16 cellular contexts compared by ENCODE assay signal in genomic region chr21:32335601-32336575, GRCh38. TPM values are rescaled to one million over a fixed set of nuclear protein-coding genes. Genes with fewer than 3 reads are reported as not detected.
DNase-seq lines count a peak whose midpoint lies in the region; ATAC-seq, FAIRE-seq and TF ChIP-seq lines count a peak whose summit lies in the region.
"Had no signal": no experiment of that assay in that cellular context is flagged by ENCODE, and none has a peak within 500 bp of the region (broad histone marks: within the 10 kb centered on the region; RNA-seq: fewer than 3 reads in every experiment).

No MANE protein-coding gene starts in this region.

- H2BK120ac ChIP-seq in neuronal stem cell (ENCODE audit: low read depth, low read length) = no peak overlapping the region

- H3K23ac ChIP-seq in neuronal stem cell (ENCODE audit: low read depth, low read length, poor library complexity) = no peak overlapping the region

- H3K36me3 Mint-ChIP-seq in T-helper 17 cell (ENCODE audit: low read depth) = peaks cover 18% of the 10 kb centered on the region
- H3K36me3 Mint-ChIP-seq in glutamatergic neuron (ENCODE audit: unreplicated experiment) = peaks cover 5% of the 10 kb centered on the region

- no CpG with 5 or more reads among the region's 27 CpGs for WGBS in neuronal stem cell (ENCODE audit: extremely low coverage in 2 of 2, insufficient read length in 2 of 2, insufficient replicate concordance in 1 of 2), 2 donors
- 88 to 91% (median 89%) methylated on average over 26 to 27 of the region's 27 CpGs for WGBS in small intestine, 3 donors

- H3K14ac ChIP-seq in neuronal stem cell (ENCODE audit: low read length) = no peak overlapping the region

- no peak overlapping the region for H2BK12ac ChIP-seq in neuronal stem cell (ENCODE audit: low read length)

- H3K4me3 ChIP-seq in neuronal stem cell (ENCODE audit: low read length in 2 of 2) = no peak overlapping the region
- no peak overlapping the region for H3K4me3 ChIP-seq in small intestine (ENCODE audit: low read depth in 1 of 2, low read length in 2 of 2)
- H3K4me3 ChIP-seq: body of pancreas, esophagus squamous epithelium, tibial artery had no signal

- H3K27me3 Mint-ChIP-seq in T-helper 17 cell (no peaks in the 10 kb centered on the region), glutamatergic neuron (ENCODE audit: unreplicated experiment) (peaks cover 17% of the 10 kb centered on the region)
- H3K27me3 Mint-ChIP-seq: progenitor cell of endocrine pancreas had no signal

- peaks cover 19% of the 10 kb centered on the region for H3K9me3 Mint-ChIP-seq in glutamatergic neuron (ENCODE audit: unreplicated experiment)

- H3K4me2 ChIP-seq in neuronal stem cell (ENCODE audit: insufficient read depth, low read length, poor library complexity, severe bottlenecking) = no peak overlapping the region

- no peak overlapping the region for H2AFZ ChIP-seq in neuronal stem cell (ENCODE audit: low read length)

- no peak overlapping the region for H2AK5ac ChIP-seq in neuronal stem cell (ENCODE audit: low read depth, low read length)

- H4K91ac ChIP-seq in neuronal stem cell (ENCODE audit: low read depth, low read length, poor library complexity) = no peak overlapping the region

- H3K9me3 ChIP-seq in T-helper 17 cell (ENCODE audit: control insufficient read depth, low read length, poor library complexity, severe bottlenecking) = no peaks in the 10 kb centered on the region
- peaks cover 5 to 18% of the 10 kb centered on the region in 2 donors for H3K9me3 ChIP-seq in neuronal stem cell (replicated peaks in 1 of 2; ENCODE audit: control insufficient read depth in 2 of 2, insufficient read depth in 1 of 2, low read depth in 1 of 2, low read length in 2 of 2)
- H3K9me3 ChIP-seq in small intestine (ENCODE audit: control insufficient read depth, low read depth) = no peaks in the 10 kb centered on the region
- H3K9me3 ChIP-seq: body of pancreas, esophagus squamous epithelium, tibial artery had no signal

- H3K79me1 ChIP-seq in neuronal stem cell (ENCODE audit: low read depth, low read length) = no peaks in the 10 kb centered on the region

- no peak overlapping the region for H2BK5ac ChIP-seq in neuronal stem cell (ENCODE audit: low read length)

- peaks cover 12 to 18% of the 10 kb centered on the region in 2 donors for H3K4me1 ChIP-seq in neuronal stem cell (ENCODE audit: control insufficient read depth in 2 of 2, insufficient read depth in 1 of 2, low read depth in 1 of 2, low read length in 2 of 2)
- no peaks in the 10 kb centered on the region for H3K4me1 ChIP-seq in small intestine (ENCODE audit: control insufficient read depth in 2 of 2, insufficient read depth in 1 of 2, low read depth in 1 of 2, low read length in 1 of 2)
- H3K4me1 ChIP-seq: body of pancreas, tibial artery had no signal

- H3K4ac ChIP-seq in neuronal stem cell (ENCODE audit: low read length) = no peak overlapping the region

- H3K27ac ChIP-seq in neuronal stem cell (replicated peaks; ENCODE audit: low read length) (no peak overlapping the region), small intestine (ENCODE audit: low read depth in 1 of 2, low read length in 1 of 2) (no peak overlapping the region)
- H3K27ac ChIP-seq: body of pancreas, esophagus squamous epithelium, HL-60, tibial artery had no signal

- TF ChIP-seq CTCF in glutamatergic neuron (IDR thresholded peaks at IDR 0.05; ENCODE audit: partially characterized antibody, unreplicated experiment) = no peak

- H2BK15ac ChIP-seq in neuronal stem cell (ENCODE audit: low read length) = no peak overlapping the region

- peak overlapping the region; percentile 18 for H3K18ac ChIP-seq in neuronal stem cell (ENCODE audit: low read length)

- no peak for FAIRE-seq in small intestine (lab: Jason Lieb, UNC)

- H3K4me3 Mint-ChIP-seq in T-helper 17 cell (no peak overlapping the region), glutamatergic neuron (ENCODE audit: unreplicated experiment) (peak overlapping the region; percentile 80)

- peaks cover 6% of the 10 kb centered on the region for H3K4me1 Mint-ChIP-seq in T-helper 17 cell
- H3K4me1 Mint-ChIP-seq in glutamatergic neuron (ENCODE audit: low read depth, unreplicated experiment) = peaks cover 64% of the 10 kb centered on the region

- H3K27ac Mint-ChIP-seq in T-helper 17 cell (peak overlapping the region; percentile 80), glutamatergic neuron (ENCODE audit: unreplicated experiment) (peak overlapping the region; percentile 100)
- H3K27ac Mint-ChIP-seq: progenitor cell of endocrine pancreas had no signal

- ATAC-seq in T-helper 17 cell (no peak), GM18861 (IDR thresholded peaks at IDR 0.05; ENCODE audit: unreplicated experiment) (no peak), GM19324 (IDR thresholded peaks at IDR 0.05; ENCODE audit: low FRiP score, unreplicated experiment) (no peak)
- ATAC-seq: body of pancreas had no signal

- peaks cover 15 to 86% of the 10 kb centered on the region in 2 donors for H3K36me3 ChIP-seq in neuronal stem cell (replicated peaks in 1 of 2; ENCODE audit: control insufficient read depth in 2 of 2, insufficient read depth in 2 of 2, low read length in 2 of 2)
- H3K36me3 ChIP-seq in small intestine (ENCODE audit: control insufficient read depth in 2 of 2, insufficient read depth in 2 of 2, low read length in 2 of 2) = peaks cover 8 to 14% of the 10 kb centered on the region in 2 donors

- no peak overlapping the region for H4K8ac ChIP-seq in neuronal stem cell (ENCODE audit: low read depth, low read length)

- DNase-seq in Ammon's horn (ENCODE audit: low spot score) = peak; percentile 96
- no peak for DNase-seq in T-helper 17 cell
- no peak for DNase-seq in glutamatergic neuron
- DNase-seq in neuronal stem cell (ENCODE audit: low spot score) = no peak
- no peak for DNase-seq in NCI-H2029 treated with DMSO at 0.1 percent for 48 hours (lab: John Stamatoyannopoulos, UW)
- DNase-seq in small intestine = no peak
- DNase-seq: esophagus squamous epithelium, kidney glomerular epithelial cell, SHP77 had no signal

- no peaks in the 10 kb centered on the region for H3K27me3 ChIP-seq in neuronal stem cell (ENCODE audit: control insufficient read depth in 3 of 3, insufficient read depth in 3 of 3, low read depth in 1 of 3, low read length in 3 of 3)
- no peaks in the 10 kb centered on the region for H3K27me3 ChIP-seq in small intestine (ENCODE audit: control insufficient read depth in 2 of 2, insufficient read depth in 2 of 2, low read length in 2 of 2)
- H3K27me3 ChIP-seq: body of pancreas, esophagus squamous epithelium, tibial artery had no signal

- no peak overlapping the region for H3K9ac ChIP-seq in neuronal stem cell (ENCODE audit: low read depth, low read length, poor library complexity)

RNA-seq across cellular contexts. Expression of gene MRAP, which starts 37.2 kb away (rescaled TPM):
- not detected for total RNA-seq in T-helper 17 cell
- not detected for total RNA-seq in glutamatergic neuron (ENCODE audit: unreplicated experiment)
- not detected for polyA plus RNA-seq in neuronal stem cell (2013, experiment 1 of 2)
- polyA plus RNA-seq in neuronal stem cell (2013, experiment 2 of 2) = not detected
- 1 to 10 TPM in 1 of 3 donors, not detected in 2; 8.5 TPM for polyA plus RNA-seq in small intestine
- total RNA-seq: M059J had no signal

RNA-seq across cellular contexts. Expression of gene URB1, which starts 56.9 kb away (rescaled TPM):
- 10 to 100 TPM; 11.2 to 11.8 TPM for total RNA-seq in T-helper 17 cell
- 15.5 TPM for total RNA-seq in glutamatergic neuron (ENCODE audit: unreplicated experiment)
- polyA plus RNA-seq in neuronal stem cell (2013, experiment 1 of 2) = 2.6 TPM
- 2.8 TPM for polyA plus RNA-seq in neuronal stem cell (2013, experiment 2 of 2)
- 1 to 10 TPM in 1 of 3 donors, under 1 TPM in 2; 0.67 to 6.0 (median 0.81) TPM for polyA plus RNA-seq in small intestine

RNA-seq across cellular contexts. Expression of gene MIS18A, which starts 57.0 kb away (rescaled TPM):
- total RNA-seq in T-helper 17 cell (1 to 10 TPM; 2.8 TPM), glutamatergic neuron (ENCODE audit: unreplicated experiment) (12.6 TPM)
- 66.0 TPM for polyA plus RNA-seq in neuronal stem cell (2013, experiment 1 of 2)
- 68.0 TPM for polyA plus RNA-seq in neuronal stem cell (2013, experiment 2 of 2)
- 10 to 100 TPM in 1 of 3 donors, 1 to 10 TPM in 2; 3.4 to 18.1 (median 3.5) TPM for polyA plus RNA-seq in small intestine
